ENCODE assay signal across 12 cellular contexts in genomic region chr1:219676012-219676770, GRCh38.
"Had no signal": no experiment of that assay in that cellular context is flagged by ENCODE, and none has a peak within 500 bp of the region (broad histone marks: within the 10 kb centered on the region; RNA-seq: fewer than 3 reads in every experiment).

No MANE protein-coding gene starts in this region.

- DNase-seq: activated CD4-positive, alpha-beta T cell treated with anti-CD3 and anti-CD28 coated beads for 48 hours; activated CD8-positive, alpha-beta memory T cell treated with anti-CD3 and anti-CD28 coated beads, Interleukin-2, amount 50 U/mL, for 48 hours; activated CD8-positive, alpha-beta T cell treated with anti-CD3 and anti-CD28 coated beads, Interleukin-2, amount 10 ng/mL, durations not matched to agents 7 days and 5 days; activated naive CD4-positive, alpha-beta T cell; activated naive CD8-positive, alpha-beta T cell treated with anti-CD3 and anti-CD28 coated beads, Interleukin-2, amount 50 U/mL, for 24 hours; body of pancreas; hippocampal formation; pancreas; stomach; T-helper 1 cell; tibial artery had no signal

- H3K4me3 ChIP-seq: body of pancreas, pancreas, stomach, tibial artery, vagina had no signal

- H3K4me1 ChIP-seq: body of pancreas, pancreas, stomach, tibial artery, vagina had no signal

- H3K27me3 ChIP-seq: body of pancreas, pancreas, stomach, tibial artery, vagina had no signal

- H3K36me3 ChIP-seq: pancreas, stomach, tibial artery, vagina had no signal

- H3K9me3 ChIP-seq: body of pancreas, pancreas, stomach, tibial artery, vagina had no signal

- ATAC-seq: activated CD8-positive, alpha-beta T cell treated with anti-CD3 and anti-CD28 coated beads, Interleukin-2, amount 10 ng/mL, durations not matched to agents 7 days and 5 days; activated naive CD8-positive, alpha-beta T cell treated with anti-CD3 and anti-CD28 coated beads, Interleukin-2, amount 50 U/mL, for 24 hours; body of pancreas; pancreas had no signal

- H3K27ac ChIP-seq: body of pancreas, pancreas, stomach, tibial artery, vagina had no signal
